Comparison of ENCODE assay signal across 8 cellular contexts in genomic region chr11:14358729-14359439, GRCh38. TPM values are rescaled to one million over a fixed set of nuclear protein-coding genes. Genes with fewer than 3 reads are reported as not detected.
DNase-seq lines count a peak whose midpoint lies in the region; ATAC-seq, FAIRE-seq and TF ChIP-seq lines count a peak whose summit lies in the region.

Gene RRAS2, minus strand, starts transcription at chr11:14359183. Its CDS starts 313 bp downstream, at chr11:14358870.

- H3K9me3 ChIP-seq in SK-N-MC (ENCODE audit: low read depth, low read length): no peaks in the 10 kb centered on the region
- no peaks in the 10 kb centered on the region for H3K9me3 ChIP-seq in trophoblast cell (ENCODE audit: insufficient read depth, low read depth, low read length)
- no peaks in the 10 kb centered on the region for H3K9me3 ChIP-seq in tibial artery

- TF ChIP-seq CTCF in D721Med (IDR thresholded peaks at IDR 0.05; ENCODE audit: insufficient read depth, missing control alignments) (no peak), glutamatergic neuron (IDR thresholded peaks at IDR 0.05; ENCODE audit: partially characterized antibody, unreplicated experiment) (no peak), tibial artery (IDR thresholded peaks at IDR 0.05) (no peak)

- peaks cover 4% of the 10 kb centered on the region for H3K9me3 Mint-ChIP-seq in glutamatergic neuron (ENCODE audit: unreplicated experiment)

- H3K18ac ChIP-seq in trophoblast cell (ENCODE audit: low read length): peak within 1 kb of the TSS; percentile 92

- peak within 1 kb of the TSS; percentile 87 for H4K12ac ChIP-seq in trophoblast cell (ENCODE audit: low read depth, low read length)

- peaks cover 11% of the 10 kb centered on the region for H3K79me2 ChIP-seq in trophoblast cell (ENCODE audit: control insufficient read depth, insufficient read depth, low read length, poor library complexity)

- FAIRE-seq in D721Med (lab: Jason Lieb, UNC): no peak

- H3K9ac ChIP-seq in SK-N-MC (ENCODE audit: insufficient read length) (peak within 1 kb of the TSS; percentile 80), trophoblast cell (ENCODE audit: low read length) (peak within 1 kb of the TSS; percentile 98)

- H3K27ac ChIP-seq in SK-N-MC (no peak within 1 kb of the TSS), trophoblast cell (ENCODE audit: low read depth, low read length) (peak within 1 kb of the TSS; percentile 91), tibial artery (peak within 1 kb of the TSS; percentile 76 to 78)

- no peaks in the 10 kb centered on the region for H3K27me3 ChIP-seq in trophoblast cell (ENCODE audit: insufficient read depth, low read length)
- no peaks in the 10 kb centered on the region for H3K27me3 ChIP-seq in tibial artery

- peak; percentile 84 for ATAC-seq in GM19467 (IDR thresholded peaks at IDR 0.05; ENCODE audit: unreplicated experiment)

- peaks cover 7% of the 10 kb centered on the region for H3K79me1 ChIP-seq in trophoblast cell (ENCODE audit: low read length)

- H2AFZ ChIP-seq in trophoblast cell (ENCODE audit: insufficient read depth, low read length, poor library complexity): peak within 1 kb of the TSS; percentile 86

- peak within 1 kb of the TSS; percentile 91 for H3K4me3 Mint-ChIP-seq in glutamatergic neuron (ENCODE audit: unreplicated experiment)

- H3K4me3 ChIP-seq in SK-N-MC (peak within 1 kb of the TSS; percentile 98), trophoblast cell (ENCODE audit: low read depth, low read length) (peak within 1 kb of the TSS; percentile 99), tibial artery (peak within 1 kb of the TSS; percentile 66 to 71)

- H4K91ac ChIP-seq in trophoblast cell (ENCODE audit: low read depth, low read length): peak within 1 kb of the TSS; percentile 75

- H3K27ac Mint-ChIP-seq in glutamatergic neuron (ENCODE audit: unreplicated experiment): peak within 1 kb of the TSS; percentile 78

- H4K8ac ChIP-seq in trophoblast cell (ENCODE audit: low read depth, low read length): peak within 1 kb of the TSS; percentile 65

- peak within 1 kb of the TSS; percentile 64 for H2BK120ac ChIP-seq in trophoblast cell (ENCODE audit: insufficient read depth, low read length, poor library complexity)

- peak within 1 kb of the TSS; percentile 78 for H2BK5ac ChIP-seq in trophoblast cell (ENCODE audit: low read depth, low read length, poor library complexity)

- peaks cover 10% of the 10 kb centered on the region for H3K4me1 Mint-ChIP-seq in glutamatergic neuron (ENCODE audit: low read depth, unreplicated experiment)

- H3K36me3 ChIP-seq in SK-N-MC (ENCODE audit: insufficient read depth, low read length) (no peaks in the 10 kb centered on the region), trophoblast cell (ENCODE audit: control insufficient read depth in 1 of 2, insufficient read depth in 2 of 2, low read length in 2 of 2) (no peaks in the 10 kb centered on the region), tibial artery (no peaks in the 10 kb centered on the region)

- no peaks in the 10 kb centered on the region for H3K36me3 Mint-ChIP-seq in glutamatergic neuron (ENCODE audit: unreplicated experiment)

- WGBS in trophoblast cell (ENCODE audit: extremely low coverage, insufficient coverage, insufficient read length): no CpG with 5 or more reads among the region's 78 CpGs

- no peak within 1 kb of the TSS for H2AK5ac ChIP-seq in trophoblast cell (ENCODE audit: low read length)

- peak within 1 kb of the TSS; percentile 91 for H3K4ac ChIP-seq in trophoblast cell (ENCODE audit: low read depth, low read length)

- H3K4me2 ChIP-seq in trophoblast cell (ENCODE audit: low read length): peak within 1 kb of the TSS; percentile 87

- no peak within 1 kb of the TSS for H3K23ac ChIP-seq in trophoblast cell (ENCODE audit: low read length)

- DNase-seq in D721Med (ENCODE audit: insufficient read length, low spot score) (peak; percentile 38), HT1080 (ENCODE audit: low read depth) (peak; percentile 56), SK-N-MC (ENCODE audit: low read depth, low spot score) (no peak), glutamatergic neuron (peak; percentile 88), trophoblast cell (peak; percentile 71 to 75), tibial artery (peak; percentile 77 to 85)
- peak; percentile 85 for DNase-seq in activated naive CD4-positive, alpha-beta T cell treated with anti-CD3 and anti-CD28 coated beads, Interleukin-2, amount 50 U/mL, for 16 hours

- peak within 1 kb of the TSS; percentile 92 for H3K14ac ChIP-seq in trophoblast cell (ENCODE audit: low read length)

- intact Hi-C loops in tibial artery (cut with DNase I; ENCODE audit: low total_unique reads): loop anchor here (10.0 kb wide), 1 partner anchor 96 kb away; no protein-coding TSS in a partner anchor

- H3K4me1 ChIP-seq in trophoblast cell (ENCODE audit: control insufficient read depth in 1 of 2, insufficient read depth in 2 of 2, low read length in 2 of 2) (peaks cover 0 to 2% of the 10 kb centered on the region in 2 experiments), tibial artery (peaks cover 0 to 19% (median 8%) of the 10 kb centered on the region in 4 donors)

- no peak within 1 kb of the TSS for H2BK12ac ChIP-seq in trophoblast cell (ENCODE audit: low read length)

- H3K27me3 Mint-ChIP-seq in glutamatergic neuron (ENCODE audit: unreplicated experiment): peaks cover 9% of the 10 kb centered on the region

RNA-seq across cellular contexts. Expression of gene RRAS2, which starts in this region (rescaled TPM):
- 80.7 and 93.9 TPM in 2 replicates for total RNA-seq in HT1080 (2014; rRNA removed; shearing (Covaris generic))
- polyA plus RNA-seq in HT1080 (2015; cell fraction: cytosol; rRNA removed): 105 and 114 TPM in 2 replicates
- polyA plus RNA-seq in HT1080 (2015; cell fraction: nucleus; rRNA removed): 52.5 and 62.1 TPM in 2 replicates
- total RNA-seq in glutamatergic neuron (ENCODE audit: unreplicated experiment): 20.8 TPM
- polyA plus RNA-seq in trophoblast cell (2013): 51.8 and 54.1 TPM in 2 replicates
